ENCODE assay signal across 24 cellular contexts in the genomic region with DNA sequence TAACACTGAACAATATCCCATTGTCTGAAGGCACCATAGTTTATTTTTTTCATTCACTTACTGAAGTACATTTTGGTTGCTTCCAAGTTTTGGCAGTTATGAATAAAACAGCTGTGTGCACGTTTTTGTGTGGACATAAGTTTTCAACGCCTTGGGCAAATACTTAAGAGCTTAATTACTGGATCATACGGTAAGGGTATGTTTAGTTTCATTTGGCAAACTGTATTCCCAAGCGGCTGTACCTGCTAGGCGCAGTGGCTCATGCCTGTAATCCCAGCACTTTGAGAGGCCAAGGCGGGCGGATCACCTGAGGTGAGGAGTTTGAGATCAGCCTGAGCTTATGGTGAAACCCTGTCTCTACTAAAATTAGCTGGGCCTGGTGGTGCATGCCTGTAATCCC.
A peak's percentile ranks its signal among the peaks of the same experiment; 100 is the strongest.
DNase-seq lines count a peak whose midpoint lies in the region; ATAC-seq and TF ChIP-seq lines count a peak whose summit lies in the region.
"Had no signal": no experiment of that assay in that cellular context is flagged by ENCODE, and none has a peak within 500 bp of the region (broad histone marks: within the 10 kb centered on the region; RNA-seq: fewer than 3 reads in every experiment).

No MANE protein-coding gene starts in this region.

- no peak overlapping the region for H3K4me3 ChIP-seq in mucosa of descending colon
- H3K4me3 ChIP-seq: body of pancreas, skin epidermis, uterus had no signal

- TF ChIP-seq CTCF in VCaP (conservative IDR thresholded peaks at IDR 0.05): no peak
- TF ChIP-seq CTCF in mucosa of descending colon (IDR thresholded peaks at IDR 0.05): no peak

- H3K4me1 ChIP-seq in mucosa of descending colon (ENCODE audit: low read depth): peaks cover 12% of the 10 kb centered on the region
- H3K4me1 ChIP-seq: body of pancreas, Caco-2, parathyroid adenoma, uterus had no signal

- H3K36me3 ChIP-seq in mucosa of descending colon (ENCODE audit: low read depth): no peaks in the 10 kb centered on the region
- H3K36me3 ChIP-seq: uterus had no signal

- DNase-seq in NCI-H1092 treated with DMSO at 0.1 percent for 48 hours (lab: John Stamatoyannopoulos, UW) (peak; percentile 13), NCI-H1092 (lab: John Stamatoyannopoulos, UW) (no peak), NCI-H2029 (lab: John Stamatoyannopoulos, UW) (peak; percentile 64), mucosa of descending colon (peak; percentile 67 to 69 (median 67)), cerebellum (ENCODE audit: low spot score) (no peak), cerebellar cortex (ENCODE audit: low spot score) (no peak)
- DNase-seq: activated CD8-positive, alpha-beta T cell treated with anti-CD3 and anti-CD28 coated beads, Interleukin-2, amount 10 ng/mL, durations not matched to agents 7 days and 5 days; activated naive CD4-positive, alpha-beta T cell treated with anti-CD3 and anti-CD28 coated beads, Interleukin-2, amount 10 ng/mL, durations not matched to agents 7 days and 5 days; body of pancreas; Caco-2; glutamatergic neuron; mesendoderm; NCI-H2081 treated with DMSO at 0.1 percent for 48 hours; NCI-H524; SHP77; stimulated activated naive CD4-positive, alpha-beta T cell treated with Interleukin-2 at 50 U/mL for 16 hours; uterus had no signal

- H3K9me3 ChIP-seq in mucosa of descending colon: no peaks in the 10 kb centered on the region
- H3K9me3 ChIP-seq: body of pancreas, Caco-2, uterus had no signal

- peak; percentile 75 for ATAC-seq in mucosa of descending colon
- ATAC-seq in GM21515 (IDR thresholded peaks at IDR 0.05; ENCODE audit: unreplicated experiment): no peak
- ATAC-seq: activated CD8-positive, alpha-beta T cell treated with anti-CD3 and anti-CD28 coated beads, Interleukin-2, amount 10 ng/mL, durations not matched to agents 7 days and 5 days; body of pancreas; left lobe of liver; Panc1 had no signal

- intact Hi-C loops in mucosa of descending colon (cut with DNase I, micrococcal nuclease): no loop called here

- H3K27ac ChIP-seq in VCaP: peak overlapping the region; percentile 26; the same call in 1 of the 2 replicates
- H3K27ac ChIP-seq: body of pancreas, C4-2B, parathyroid adenoma, skin epidermis, uterus had no signal

Comparison
In these comparisons a context has a peak if more than half of its experiments do, and no peak if none do; other contexts are left out.
1. DNase-seq: peak in NCI-H1092 treated with DMSO at 0.1 percent for 48 hours (single experiment), NCI-H2029 (single experiment) and mucosa of descending colon (3 of 3); none in NCI-H1092 (single experiment), cerebellum (single experiment) and cerebellar cortex (single experiment).